Comparison of ENCODE assay signal across 11 cellular contexts in genomic region chr14:20190596-20190995, GRCh38. TPM values are rescaled to one million over a fixed set of nuclear protein-coding genes. Genes with fewer than 3 reads are reported as not detected.
"Had no signal": no experiment of that assay in that cellular context is flagged by ENCODE, and none has a peak within 500 bp of the region (broad histone marks: within the 10 kb centered on the region; RNA-seq: fewer than 3 reads in every experiment).

A gene with protein sequence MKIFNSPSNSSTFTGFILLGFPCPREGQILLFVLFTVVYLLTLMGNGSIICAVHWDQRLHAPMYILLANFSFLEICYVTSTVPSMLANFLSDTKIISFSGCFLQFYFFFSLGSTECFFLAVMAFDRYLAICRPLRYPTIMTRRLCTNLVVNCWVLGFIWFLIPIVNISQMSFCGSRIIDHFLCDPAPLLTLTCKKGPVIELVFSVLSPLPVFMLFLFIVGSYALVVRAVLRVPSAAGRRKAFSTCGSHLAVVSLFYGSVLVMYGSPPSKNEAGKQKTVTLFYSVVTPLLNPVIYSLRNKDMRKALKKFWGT (plus strand): TSS chr14:20190896. CDS start chr14:20197438, 6,542 bp downstream.

- ATAC-seq: HCT116 had no signal

- H2AFZ ChIP-seq: GM23248 had no signal

- FAIRE-seq: HTR-8/SVneo had no signal

- H3K9me3 ChIP-seq: HAP-1 had no signal

- H3K36me3 ChIP-seq: HAP-1 had no signal

- H3K4me3 ChIP-seq: GM23248, HAP-1 had no signal

- H3K4me3 Mint-ChIP-seq: HFFc6 had no signal

- H3K4me1 ChIP-seq: HAP-1 had no signal

- DNase-seq: GM23248, GOT3, H7, HFFc6, IMR-90, KBM-7 had no signal

- H3K9ac ChIP-seq: GM23248 had no signal

- H3K27ac Mint-ChIP-seq: HFFc6 had no signal

- H3K27ac ChIP-seq: GM23248 had no signal

RNA-seq across cellular contexts. Expression of the gene that starts here (rescaled TPM):
- total RNA-seq: GM23248, H4, H7, HFFc6, HT-29, IMR-90 had no signal
- polyA plus RNA-seq: GM23248, IMR-90 had no signal
